1 cellular context compared by ENCODE assay signal in genomic region chr19:54206030-54206830, GRCh38.
TF ChIP-seq lines count a peak whose summit lies in the region.

No MANE protein-coding gene starts in this region.

TF ChIP-seq in HCT116, 20 proteins besides CTCF, POLR2A, EP300 and RAD21 (continued from another document):
- TF ChIP-seq, protein P1, sequence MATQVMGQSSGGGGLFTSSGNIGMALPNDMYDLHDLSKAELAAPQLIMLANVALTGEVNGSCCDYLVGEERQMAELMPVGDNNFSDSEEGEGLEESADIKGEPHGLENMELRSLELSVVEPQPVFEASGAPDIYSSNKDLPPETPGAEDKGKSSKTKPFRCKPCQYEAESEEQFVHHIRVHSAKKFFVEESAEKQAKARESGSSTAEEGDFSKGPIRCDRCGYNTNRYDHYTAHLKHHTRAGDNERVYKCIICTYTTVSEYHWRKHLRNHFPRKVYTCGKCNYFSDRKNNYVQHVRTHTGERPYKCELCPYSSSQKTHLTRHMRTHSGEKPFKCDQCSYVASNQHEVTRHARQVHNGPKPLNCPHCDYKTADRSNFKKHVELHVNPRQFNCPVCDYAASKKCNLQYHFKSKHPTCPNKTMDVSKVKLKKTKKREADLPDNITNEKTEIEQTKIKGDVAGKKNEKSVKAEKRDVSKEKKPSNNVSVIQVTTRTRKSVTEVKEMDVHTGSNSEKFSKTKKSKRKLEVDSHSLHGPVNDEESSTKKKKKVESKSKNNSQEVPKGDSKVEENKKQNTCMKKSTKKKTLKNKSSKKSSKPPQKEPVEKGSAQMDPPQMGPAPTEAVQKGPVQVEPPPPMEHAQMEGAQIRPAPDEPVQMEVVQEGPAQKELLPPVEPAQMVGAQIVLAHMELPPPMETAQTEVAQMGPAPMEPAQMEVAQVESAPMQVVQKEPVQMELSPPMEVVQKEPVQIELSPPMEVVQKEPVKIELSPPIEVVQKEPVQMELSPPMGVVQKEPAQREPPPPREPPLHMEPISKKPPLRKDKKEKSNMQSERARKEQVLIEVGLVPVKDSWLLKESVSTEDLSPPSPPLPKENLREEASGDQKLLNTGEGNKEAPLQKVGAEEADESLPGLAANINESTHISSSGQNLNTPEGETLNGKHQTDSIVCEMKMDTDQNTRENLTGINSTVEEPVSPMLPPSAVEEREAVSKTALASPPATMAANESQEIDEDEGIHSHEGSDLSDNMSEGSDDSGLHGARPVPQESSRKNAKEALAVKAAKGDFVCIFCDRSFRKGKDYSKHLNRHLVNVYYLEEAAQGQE (IDR thresholded peaks at IDR 0.05; ENCODE audit: low read depth), result no peak
- TF ChIP-seq EZH2 (IDR thresholded peaks at IDR 0.05) (no peak), SP1 (IDR thresholded peaks at IDR 0.05; ENCODE audit: low read depth) (no peak), CBX3 (IDR thresholded peaks at IDR 0.05; ENCODE audit: low read depth) (no peak), YY1 (IDR thresholded peaks at IDR 0.05; ENCODE audit: extremely low read depth, insufficient replicate concordance, low read depth, low read length) (no peak), FOSL1 (IDR thresholded peaks at IDR 0.05; ENCODE audit: low read depth) (no peak), SIN3A (IDR thresholded peaks at IDR 0.05; ENCODE audit: low read depth) (no peak), SRF (IDR thresholded peaks at IDR 0.05; ENCODE audit: low read depth) (no peak), TCF7L2 (IDR thresholded peaks at IDR 0.05; ENCODE audit: borderline replicate concordance, extremely low read depth, insufficient read depth, insufficient read length) (no peak)
TF ChIP-seq in HCT116: peak in this region for 0.
